ENCODE assay signal across 8 cellular contexts in genomic region chr7:28748934-28749584, GRCh38.
A peak's percentile ranks its signal among the peaks of the same experiment; 100 is the strongest.
DNase-seq lines count a peak whose midpoint lies in the region; ATAC-seq and TF ChIP-seq lines count a peak whose summit lies in the region.

No MANE protein-coding gene starts in this region.

- intact Hi-C loops in Right ventricle myocardium superior (cut with DNase I) (no loop called here), left ventricle myocardium superior (cut with micrococcal nuclease) (no loop called here), natural killer cell (cut with micrococcal nuclease) (no loop called here)

- 66 to 68% methylated on average over 4 to 5 of the region's 5 CpGs for WGBS in endodermal cell (ENCODE audit: insufficient coverage in 1 of 2, insufficient read length in 1 of 2), 2 experiments

- no peak for TF ChIP-seq CTCF in endodermal cell (conservative IDR thresholded peaks at IDR 0.05)
- TF ChIP-seq CTCF in natural killer cell (IDR thresholded peaks at IDR 0.05) = no peak

- H3K27ac ChIP-seq in endodermal cell (ENCODE audit: low read depth, low read length) = no peak overlapping the region

- H3K27me3 Mint-ChIP-seq in endodermal cell (ENCODE audit: insufficient read depth) (no peaks in the 10 kb centered on the region), natural killer cell (ENCODE audit: low read depth in 2 of 2) (peaks cover 0 to 3% of the 10 kb centered on the region in 2 donors)

- peaks cover 41% of the 10 kb centered on the region for H3K4me1 Mint-ChIP-seq in endodermal cell
- H3K4me1 Mint-ChIP-seq in natural killer cell = no peaks in the 10 kb centered on the region

- H3K4me3 ChIP-seq in endodermal cell (ENCODE audit: low read length) = no peak overlapping the region

- ATAC-seq in Right ventricle myocardium superior (ENCODE audit: poor library complexity) = no peak
- ATAC-seq in left ventricle myocardium superior = no peak
- ATAC-seq in natural killer cell = no peak

- no peaks in the 10 kb centered on the region for H3K9me3 ChIP-seq in endodermal cell (ENCODE audit: control insufficient read depth, low read length)

- H3K36me3 Mint-ChIP-seq in endodermal cell (ENCODE audit: low read depth) (no peaks in the 10 kb centered on the region), natural killer cell (no peaks in the 10 kb centered on the region)

- H3K9ac ChIP-seq in endodermal cell (ENCODE audit: extremely low read depth, low read length, poor library complexity, severe bottlenecking) = no peak overlapping the region

- no peaks in the 10 kb centered on the region for H3K36me3 ChIP-seq in endodermal cell (ENCODE audit: control insufficient read depth, insufficient read depth, low read length)

- no peaks in the 10 kb centered on the region for H3K9me3 Mint-ChIP-seq in endodermal cell
- no peaks in the 10 kb centered on the region for H3K9me3 Mint-ChIP-seq in natural killer cell

- DNase-seq in Right ventricle myocardium superior = peak; percentile 57
- no peak for DNase-seq in left ventricle myocardium superior
- DNase-seq in NCI-H226 = peak; percentile 87
- peak; percentile 65 for DNase-seq in endodermal cell
- no peak for DNase-seq in pons (ENCODE audit: low spot score)
- DNase-seq in activated effector memory CD4-positive, alpha-beta T cell treated with anti-CD3 and anti-CD28 coated beads, Interleukin-2, amount 50 U/mL, for 16 hours = no peak
- DNase-seq in natural killer cell = no peak
- no peak for DNase-seq in occipital lobe (lab: John Stamatoyannopoulos, UW)

- peaks cover 14% of the 10 kb centered on the region for H3K4me1 ChIP-seq in endodermal cell (ENCODE audit: control insufficient read depth, insufficient read depth, low read length)

- H3K27ac Mint-ChIP-seq in endodermal cell (no peak overlapping the region), natural killer cell (no peak overlapping the region)

- H3K4me3 Mint-ChIP-seq in endodermal cell = no peak overlapping the region
- no peak overlapping the region for H3K4me3 Mint-ChIP-seq in natural killer cell

- peaks cover 5% of the 10 kb centered on the region for H3K27me3 ChIP-seq in endodermal cell (ENCODE audit: control insufficient read depth, insufficient read depth, low read length, poor library complexity, severe bottlenecking)

Comparison
In these comparisons a context has a peak if more than half of its experiments do, and no peak if none do; other contexts are left out.
1. DNase-seq: peak in Right ventricle myocardium superior (single experiment), NCI-H226 (single experiment) and endodermal cell (single experiment); none in left ventricle myocardium superior (single experiment), pons (single experiment), activated effector memory CD4-positive, alpha-beta T cell treated with anti-CD3 and anti-CD28 coated beads, Interleukin-2, amount 50 U/mL, for 16 hours (single experiment), natural killer cell (single experiment) and occipital lobe (single experiment).